19 cellular contexts compared by ENCODE assay signal in the genomic region with DNA sequence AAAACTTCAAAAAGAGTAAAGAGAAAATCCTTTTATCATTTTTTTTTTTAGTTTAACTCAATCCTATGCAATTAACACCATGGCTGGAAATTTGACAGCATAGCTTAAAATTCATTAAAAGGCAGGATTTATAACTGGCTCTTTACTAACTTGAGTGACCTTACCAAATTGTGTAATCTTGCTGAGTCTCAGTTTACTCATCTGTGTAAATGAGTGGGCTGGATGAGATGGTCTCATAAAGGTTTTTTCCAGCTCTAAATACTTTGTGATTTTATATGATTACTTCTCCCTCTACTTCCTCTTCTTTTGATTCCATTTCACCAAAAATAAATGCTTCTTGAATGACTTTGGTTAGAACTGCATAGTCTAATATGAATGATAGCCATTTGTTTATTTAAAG.
"Had no signal": no experiment of that assay in that cellular context is flagged by ENCODE, and none has a peak within 500 bp of the region (broad histone marks: within the 10 kb centered on the region; RNA-seq: fewer than 3 reads in every experiment).

No MANE protein-coding gene starts in this region.

- H3K27me3 Mint-ChIP-seq: activated naive CD4-positive, alpha-beta T cell treated with anti-CD3 and anti-CD28 coated beads, Interleukin-2, amount 50 U/mL, for 24 hours had no signal

- H3K4me3 Mint-ChIP-seq: activated naive CD4-positive, alpha-beta T cell treated with anti-CD3 and anti-CD28 coated beads, Interleukin-2, amount 50 U/mL, for 24 hours; nephron; WTC11 had no signal

- H3K27me3 ChIP-seq: foreskin keratinocyte, hepatocyte, right lobe of liver, upper lobe of left lung had no signal

- H3K4me3 ChIP-seq: hepatocyte, lung, right lobe of liver, thoracic aorta, upper lobe of left lung had no signal

- H3K27ac ChIP-seq: epithelial cell of prostate, foreskin keratinocyte, hepatocyte, parathyroid adenoma, right lobe of liver, thoracic aorta, upper lobe of left lung had no signal

- H3K9me3 ChIP-seq: right lobe of liver, thoracic aorta, upper lobe of left lung had no signal

- H3K36me3 Mint-ChIP-seq: activated naive CD4-positive, alpha-beta T cell treated with anti-CD3 and anti-CD28 coated beads, Interleukin-2, amount 50 U/mL, for 24 hours; WTC11 had no signal

- H3K4me1 Mint-ChIP-seq: nephron had no signal

- H3K4me1 ChIP-seq: foreskin keratinocyte, parathyroid adenoma, right lobe of liver, upper lobe of left lung had no signal

- H3K36me3 ChIP-seq: right lobe of liver, thoracic aorta, upper lobe of left lung had no signal

- H3K27ac Mint-ChIP-seq: activated naive CD4-positive, alpha-beta T cell treated with anti-CD3 and anti-CD28 coated beads, Interleukin-2, amount 50 U/mL, for 24 hours; nephron; WTC11 had no signal

- ATAC-seq: foreskin keratinocyte, right lobe of liver, WTC11 had no signal

- DNase-seq: activated CD4-positive, alpha-beta T cell treated with anti-CD3 and anti-CD28 coated beads for 4 hours; activated CD8-positive, alpha-beta memory T cell treated with anti-CD3 and anti-CD28 coated beads for 24 hours; activated CD8-positive, alpha-beta memory T cell treated with anti-CD3 and anti-CD28 coated beads, Interleukin-2, amount 50 U/mL, for 48 hours; activated effector memory CD4-positive, alpha-beta T cell treated with Interleukin-2 at 50 U/mL for 16 hours; amniotic stem cell; foreskin keratinocyte; right lobe of liver; small intestine; stimulated activated CD4-positive, alpha-beta T cell treated with anti-CD3 and anti-CD28 coated beads, Interleukin-15, amount 100 ng/mL, for 24 hours; stimulated activated CD4-positive, alpha-beta T cell treated with anti-CD3 and anti-CD28 coated beads, Interleukin-2, amount 100 ng/mL, for 48 hours; upper lobe of left lung had no signal
